ENCODE assay signal across 8 cellular contexts in the genomic region with DNA sequence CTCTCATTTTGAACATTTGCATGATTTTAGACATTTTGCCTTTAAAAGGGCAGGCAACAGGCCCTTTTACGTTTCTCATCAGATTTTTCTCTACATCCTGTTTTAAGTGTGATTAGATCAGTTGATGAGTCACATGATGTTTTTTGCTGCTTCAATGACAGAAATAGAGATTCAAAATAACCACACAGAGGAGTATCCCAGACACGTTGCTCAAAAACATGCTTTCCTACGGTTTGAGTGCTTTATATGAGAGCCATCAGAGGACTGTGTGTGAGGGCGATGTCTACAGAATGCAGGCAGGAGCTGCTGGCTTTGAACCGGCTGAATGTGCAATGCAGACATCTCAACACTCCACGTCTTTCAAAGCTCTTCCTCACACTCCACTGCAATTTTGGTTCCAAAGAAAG. TPM values are rescaled to one million over a fixed set of nuclear protein-coding genes. Genes with fewer than 3 reads are reported as not detected.
A peak's percentile ranks its signal among the peaks of the same experiment; 100 is the strongest.
DNase-seq lines count a peak whose midpoint lies in the region; ATAC-seq, FAIRE-seq and TF ChIP-seq lines count a peak whose summit lies in the region.

No MANE protein-coding gene starts in this region.

- peak overlapping the region; percentile 40 for H3K27ac ChIP-seq in VCaP
- H3K27ac ChIP-seq in effector memory CD4-positive, alpha-beta T cell (ENCODE audit: insufficient read depth, low read length, poor library complexity, severe bottlenecking): peak overlapping the region; percentile 76

- H3K27me3 ChIP-seq in effector memory CD4-positive, alpha-beta T cell (replicated peaks; ENCODE audit: control insufficient read depth, insufficient read depth, low read length, poor library complexity, severe bottlenecking): no peaks in the 10 kb centered on the region

- H3K27ac Mint-ChIP-seq in IgD-negative memory B cell: peak overlapping the region; percentile 72 to 91 (median 89)
- peak overlapping the region; percentile 94 for H3K27ac Mint-ChIP-seq in stimulated activated naive B cell treated with anti-CD40 and anti-IgM and Interleukin-4, amounts not matched to agents 10 μg/mL and 1 μg/mL and 100 μg/mL, for 72 hours

- H3K36me3 ChIP-seq in effector memory CD4-positive, alpha-beta T cell (ENCODE audit: control insufficient read depth, insufficient read depth, low read length): peaks cover 17% of the 10 kb centered on the region

- peaks cover 38% of the 10 kb centered on the region for H3K4me1 ChIP-seq in effector memory CD4-positive, alpha-beta T cell (ENCODE audit: control insufficient read depth, insufficient read depth, low read length, poor library complexity, severe bottlenecking)

- no peaks in the 10 kb centered on the region for H3K9me3 Mint-ChIP-seq in IgD-negative memory B cell
- no peaks in the 10 kb centered on the region for H3K9me3 Mint-ChIP-seq in stimulated activated naive B cell treated with anti-CD40 and anti-IgM and Interleukin-4, amounts not matched to agents 10 μg/mL and 1 μg/mL and 100 μg/mL, for 72 hours

- peak overlapping the region in 1 of 4 donors; percentile 74 for H3K4me3 Mint-ChIP-seq in IgD-negative memory B cell
- H3K4me3 Mint-ChIP-seq in stimulated activated naive B cell treated with anti-CD40 and anti-IgM and Interleukin-4, amounts not matched to agents 10 μg/mL and 1 μg/mL and 100 μg/mL, for 72 hours: no peak overlapping the region

- peaks cover 8 to 22% (median 13%) of the 10 kb centered on the region in 3 donors for H3K4me1 Mint-ChIP-seq in IgD-negative memory B cell
- peaks cover 19 to 22% of the 10 kb centered on the region in 2 donors for H3K4me1 Mint-ChIP-seq in stimulated activated naive B cell treated with anti-CD40 and anti-IgM and Interleukin-4, amounts not matched to agents 10 μg/mL and 1 μg/mL and 100 μg/mL, for 72 hours

- no peak for FAIRE-seq in urothelium cell line (lab: Jason Lieb, UNC)

- peak; percentile 56 to 58 for ATAC-seq in stimulated activated naive B cell treated with anti-CD40 and anti-IgM and Interleukin-4, amounts not matched to agents 10 μg/mL and 1 μg/mL and 100 μg/mL, for 72 hours (replicated peaks)
- ATAC-seq in GM21447 (IDR thresholded peaks at IDR 0.05; ENCODE audit: unreplicated experiment) (no peak), HG03378 (IDR thresholded peaks at IDR 0.05; ENCODE audit: unreplicated experiment) (no peak)

- H3K27me3 Mint-ChIP-seq in IgD-negative memory B cell: no peaks in the 10 kb centered on the region
- H3K27me3 Mint-ChIP-seq in stimulated activated naive B cell treated with anti-CD40 and anti-IgM and Interleukin-4, amounts not matched to agents 10 μg/mL and 1 μg/mL and 100 μg/mL, for 72 hours: no peaks in the 10 kb centered on the region

- TF ChIP-seq CTCF in VCaP (conservative IDR thresholded peaks at IDR 0.05): no peak

- H3K4me3 ChIP-seq in effector memory CD4-positive, alpha-beta T cell (ENCODE audit: insufficient read depth, low read depth, low read length, poor library complexity, severe bottlenecking): peak overlapping the region; percentile 34

- H3K36me3 Mint-ChIP-seq in IgD-negative memory B cell: peaks cover 9% of the 10 kb centered on the region
- peaks cover 42 to 64% of the 10 kb centered on the region in 2 donors for H3K36me3 Mint-ChIP-seq in stimulated activated naive B cell treated with anti-CD40 and anti-IgM and Interleukin-4, amounts not matched to agents 10 μg/mL and 1 μg/mL and 100 μg/mL, for 72 hours

- H3K9me3 ChIP-seq in effector memory CD4-positive, alpha-beta T cell (ENCODE audit: control insufficient read depth, low read length): no peaks in the 10 kb centered on the region

- DNase-seq in effector memory CD4-positive, alpha-beta T cell: peak in 2 of 3 donors; percentile 27 to 37
- DNase-seq in stimulated activated naive B cell treated with anti-CD40 and anti-IgM and Interleukin-4, amounts not matched to agents 10 μg/mL and 1 μg/mL and 100 μg/mL, for 72 hours: no peak
- DNase-seq in NCI-H2227 (lab: John Stamatoyannopoulos, UW; ENCODE audit: unreplicated experiment) (no peak), urothelium cell line (ENCODE audit: low spot score) (no peak)

RNA-seq across cellular contexts. Expression of a gene that starts 42.1 kb away (rescaled TPM):
- polyA plus RNA-seq in IgD-negative memory B cell: 20.9 TPM

Comparison
In these comparisons a context has a peak if more than half of its experiments do, and no peak if none do; other contexts are left out.
1. DNase-seq: peak in effector memory CD4-positive, alpha-beta T cell (2 of 3); none in stimulated activated naive B cell treated with anti-CD40 and anti-IgM and Interleukin-4, amounts not matched to agents 10 μg/mL and 1 μg/mL and 100 μg/mL, for 72 hours (single experiment), NCI-H2227 (single experiment) and urothelium cell line (single experiment).
2. ATAC-seq: peak in stimulated activated naive B cell treated with anti-CD40 and anti-IgM and Interleukin-4, amounts not matched to agents 10 μg/mL and 1 μg/mL and 100 μg/mL, for 72 hours (2 of 2); none in GM21447 (single experiment) and HG03378 (single experiment).